In the genomic region with DNA sequence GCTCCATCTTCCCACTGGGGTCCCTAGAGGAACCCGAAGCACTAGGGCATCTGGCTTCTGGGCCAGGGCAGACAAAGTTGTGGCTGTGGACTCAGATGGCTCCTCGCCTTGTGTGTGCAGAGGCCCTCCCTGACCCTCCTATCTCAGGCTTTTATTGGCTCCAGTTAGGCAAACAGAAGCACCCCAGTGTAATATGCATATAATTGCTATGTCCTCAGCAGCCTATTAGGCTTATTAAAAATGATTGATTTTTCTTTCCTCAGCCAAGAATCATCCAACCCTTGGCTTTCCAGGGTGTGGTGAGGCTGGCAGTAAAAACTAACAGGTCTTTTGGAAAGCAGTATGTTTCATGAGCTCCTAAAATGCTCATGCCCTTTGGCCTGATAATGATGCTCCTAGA, we compare ENCODE assay signal across 19 cellular contexts. TPM values are rescaled to one million over a fixed set of nuclear protein-coding genes. Genes with fewer than 3 reads are reported as not detected.
"Had no signal": no experiment of that assay in that cellular context is flagged by ENCODE, and none has a peak within 500 bp of the region (broad histone marks: within the 10 kb centered on the region; RNA-seq: fewer than 3 reads in every experiment).

No MANE protein-coding gene starts in this region.

- H3K4me3 ChIP-seq: gastroesophageal sphincter, heart right ventricle, neural progenitor cell, suprapubic skin had no signal

- H3K9ac ChIP-seq: neural progenitor cell, parathyroid adenoma had no signal

- DNase-seq: activated CD4-positive, alpha-beta memory T cell treated with anti-CD3 and anti-CD28 coated beads, Interleukin-2, amount 10 ng/mL, durations not matched to agents 7 days and 5 days; activated CD4-positive, alpha-beta T cell treated with anti-CD3 and anti-CD28 coated beads for 36 hours; activated effector memory CD4-positive, alpha-beta T cell treated with Interleukin-2 at 50 U/mL for 16 hours; activated naive CD4-positive, alpha-beta T cell treated with anti-CD3 and anti-CD28 coated beads, Interleukin-2, amount 50 U/mL, for 16 hours; activated T-cell treated with anti-CD3 and anti-CD28 coated beads, Interleukin-2, amount 50 U/mL, for 24 hours; erythroblast; heart right ventricle; naive B cell; stimulated activated CD4-positive, alpha-beta T cell treated with anti-CD3 and anti-CD28 coated beads, Interleukin-2, amount 100 ng/mL, for 48 hours; stimulated activated naive CD4-positive, alpha-beta T cell; T-helper 2 cell; trophoblast cell had no signal

- H3K9me3 ChIP-seq: gastroesophageal sphincter, heart right ventricle, suprapubic skin had no signal

- H3K27me3 ChIP-seq: gastroesophageal sphincter, heart right ventricle, neural progenitor cell, suprapubic skin had no signal

- H3K27ac ChIP-seq: gastroesophageal sphincter, heart right ventricle, neural progenitor cell, parathyroid adenoma, suprapubic skin had no signal

- H3K36me3 ChIP-seq: gastroesophageal sphincter, heart right ventricle, neural progenitor cell, suprapubic skin had no signal

- ATAC-seq: activated CD4-positive, alpha-beta T cell treated with anti-CD3 and anti-CD28 coated beads for 36 hours; gastroesophageal sphincter; heart right ventricle had no signal

- H3K4me1 ChIP-seq: parathyroid adenoma had no signal

RNA-seq across cellular contexts. Expression of a gene that starts 22.3 kb away (rescaled TPM):
- total RNA-seq: dermis microvascular lymphatic vessel endothelial cell, lung microvascular endothelial cell, renal cortical epithelial cell had no signal
